Comparison of ENCODE assay signal across 2 cellular contexts in the genomic region with DNA sequence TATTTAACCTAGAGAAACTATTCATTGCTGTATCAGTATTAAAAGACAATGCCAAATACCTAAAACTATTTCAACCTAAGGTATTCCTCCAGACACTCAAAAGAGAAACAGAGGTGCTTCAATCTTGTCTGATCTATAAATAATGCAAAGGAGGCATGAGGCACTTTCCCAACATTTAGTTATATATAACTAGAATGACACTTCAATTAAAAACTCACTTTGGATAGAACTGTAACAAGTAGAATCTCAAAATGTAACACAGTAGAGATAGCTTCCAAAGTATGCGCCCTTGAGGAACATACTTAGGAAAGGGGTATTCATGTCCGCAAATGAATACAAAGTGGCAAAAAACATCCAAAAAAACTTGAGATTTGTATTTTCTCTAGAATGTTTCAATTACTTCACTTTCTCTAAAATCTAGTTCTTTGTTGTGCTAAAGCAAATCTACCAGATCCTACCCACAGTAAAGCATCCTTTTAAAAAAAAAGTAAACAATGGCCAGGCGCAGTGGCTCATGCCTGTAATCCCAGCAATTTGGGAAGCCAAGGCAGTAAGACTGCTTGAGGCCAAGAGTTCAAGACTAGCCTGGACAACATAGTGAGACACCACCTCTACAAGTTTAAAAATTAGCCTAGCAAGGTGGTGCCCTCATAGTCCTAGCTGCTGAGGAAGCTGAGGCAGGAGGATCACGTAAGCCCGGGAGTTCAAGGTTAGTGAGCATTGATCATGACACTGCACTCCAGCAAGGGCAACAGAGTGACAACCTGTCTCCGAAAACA.
TF ChIP-seq lines count a peak whose summit lies in the region.

No MANE protein-coding gene starts in this region.

TF ChIP-seq in HEK293, 187 proteins besides CTCF, POLR2A, EP300 and RAD21:
- TF ChIP-seq ZNF121 (tag by site-specific recombination; IDR thresholded peaks at IDR 0.05) = 0 out of 2 replicates have a peak, but pooled peaks have one; percentile 26
- no peak for TF ChIP-seq ZNF560 (tag by site-specific recombination; IDR thresholded peaks at IDR 0.05; ENCODE audit: borderline replicate concordance)
- no peak for TF ChIP-seq ZIC2 (tag by site-specific recombination; IDR thresholded peaks at IDR 0.05)
- TF ChIP-seq ZBTB7A (tag by site-specific recombination; IDR thresholded peaks at IDR 0.05; ENCODE audit: low read depth) = no peak
- no peak for TF ChIP-seq ZNF530 (tag by site-specific recombination; IDR thresholded peaks at IDR 0.05; ENCODE audit: low read depth)
- TF ChIP-seq, protein P1, sequence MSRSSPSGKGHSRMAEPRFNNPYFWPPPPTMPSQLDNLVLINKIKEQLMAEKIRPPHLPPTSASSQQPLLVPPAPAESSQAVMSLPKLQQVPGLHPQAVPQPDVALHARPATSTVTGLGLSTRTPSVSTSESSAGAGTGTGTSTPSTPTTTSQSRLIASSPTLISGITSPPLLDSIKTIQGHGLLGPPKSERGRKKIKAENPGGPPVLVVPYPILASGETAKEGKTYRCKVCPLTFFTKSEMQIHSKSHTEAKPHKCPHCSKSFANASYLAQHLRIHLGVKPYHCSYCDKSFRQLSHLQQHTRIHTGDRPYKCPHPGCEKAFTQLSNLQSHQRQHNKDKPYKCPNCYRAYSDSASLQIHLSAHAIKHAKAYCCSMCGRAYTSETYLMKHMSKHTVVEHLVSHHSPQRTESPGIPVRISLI (tag by site-specific recombination; IDR thresholded peaks at IDR 0.05) = no peak
- no peak for TF ChIP-seq ZFP69B (tag by site-specific recombination; IDR thresholded peaks at IDR 0.05)

TF ChIP-seq in H1, 55 proteins besides CTCF, POLR2A, EP300 and RAD21:
- TF ChIP-seq HDAC2 (IDR thresholded peaks at IDR 0.05; ENCODE audit: borderline replicate concordance in 1 of 2, low read depth in 2 of 2, low read length in 2 of 2) (no peak), POLR2AphosphoS5 (IDR thresholded peaks at IDR 0.05; ENCODE audit: low read depth, low read length) (peak; percentile 27; the same call in 1 of the 2 replicates)
